ENCODE assay signal across 11 cellular contexts in the genomic region with DNA sequence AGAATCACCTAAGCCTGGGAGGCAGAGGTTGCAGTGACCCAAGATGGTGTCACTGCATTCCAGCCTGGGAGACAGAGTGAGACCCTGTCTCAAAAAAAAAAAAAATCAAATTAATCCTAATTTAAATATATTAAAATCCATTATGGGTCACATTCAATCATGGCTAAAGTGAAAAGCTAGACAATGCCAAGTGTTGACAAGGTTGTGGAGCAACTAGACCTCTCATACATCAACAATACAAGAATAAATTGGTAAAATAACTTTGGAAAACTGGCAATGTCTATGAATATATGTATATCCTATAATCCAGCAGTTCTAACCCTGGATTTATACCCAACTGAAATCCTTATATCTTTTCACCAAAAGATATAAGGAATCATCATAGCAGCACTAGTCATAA.
"Had no signal": no experiment of that assay in that cellular context is flagged by ENCODE, and none has a peak within 500 bp of the region (broad histone marks: within the 10 kb centered on the region; RNA-seq: fewer than 3 reads in every experiment).

No MANE protein-coding gene starts in this region.

- ATAC-seq: GM23338, HCT116 had no signal

- DNase-seq: GM23248, GOT3, H7, H9, HCEC 1CT, HFFc6 had no signal

- FAIRE-seq: H1, H54 had no signal

- H3K9ac ChIP-seq: GM23248 had no signal

- H2AFZ ChIP-seq: GM23248, GM23338 had no signal

- H3K27ac ChIP-seq: GM23248 had no signal

- H3K4me3 ChIP-seq: GM23248, GM23338, HAP-1 had no signal

- H3K4me2 ChIP-seq: GM23338 had no signal

- H3K36me3 ChIP-seq: HAP-1 had no signal
